24 cellular contexts compared by ENCODE assay signal in the genomic region with DNA sequence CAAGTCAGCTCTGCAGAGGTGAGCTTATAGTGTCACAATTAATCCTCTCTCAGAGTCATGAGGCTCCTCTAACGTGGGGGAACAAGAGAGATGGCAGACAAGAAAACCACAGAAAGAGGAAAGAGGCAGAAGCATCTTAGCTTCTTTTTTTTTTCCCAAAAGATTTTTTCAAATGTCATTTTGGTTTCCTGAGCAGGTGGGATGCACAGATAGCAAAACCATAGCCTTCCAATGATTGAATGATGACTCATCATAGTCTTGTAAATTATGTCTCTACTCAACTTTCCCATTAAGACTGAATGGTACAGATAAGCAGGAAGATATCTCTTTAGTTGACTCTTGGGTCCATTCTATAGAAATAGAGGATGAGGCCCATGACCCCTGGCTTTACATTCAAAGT.
"Had no signal": no experiment of that assay in that cellular context is flagged by ENCODE, and none has a peak within 500 bp of the region (broad histone marks: within the 10 kb centered on the region; RNA-seq: fewer than 3 reads in every experiment).

No MANE protein-coding gene starts in this region.

- H3K36me3 Mint-ChIP-seq: naive B cell; natural killer cell treated with Interleukin-12 subunit alpha and Interleukin-12 subunit beta and Interleukin-15 and Interleukin-18, amount 100 ng/mL, for 72 hours had no signal

- H3K9me3 ChIP-seq: lower lobe of right lung, mucosa of descending colon, neutrophil, pancreas, suprapubic skin, transverse colon, upper lobe of right lung, uterus had no signal

- ATAC-seq: left ventricle myocardium superior; lower lobe of right lung; mucosa of descending colon; natural killer cell treated with Interleukin-12 subunit alpha and Interleukin-12 subunit beta and Interleukin-15 and Interleukin-18, amount 100 ng/mL, for 72 hours; pancreas; sciatic nerve; stimulated activated naive CD8-positive, alpha-beta T cell treated with anti-CD3 and anti-CD28 coated beads, Interleukin-15, amount 100 ng/mL, for 72 hours; upper lobe of right lung had no signal

- H3K4me3 ChIP-seq: dorsolateral prefrontal cortex, lower lobe of right lung, mucosa of descending colon, pancreas, smooth muscle cell, suprapubic skin, transverse colon, upper lobe of right lung, uterus had no signal

- DNase-seq: dorsolateral prefrontal cortex; effector CD4-positive, alpha-beta T cell; left ventricle myocardium superior; lower lobe of right lung; mucosa of descending colon; naive B cell; pancreas; stimulated activated CD4-positive, alpha-beta T cell treated with anti-CD3 and anti-CD28 coated beads, Interleukin-12 subunit alpha, Interleukin-12 subunit beta, amount 100 ng/mL, for 4 hours; stimulated activated CD4-positive, alpha-beta T cell treated with anti-CD3 and anti-CD28 coated beads, Interleukin-1b, Interleukin-23, amount 100 ng/mL, for 48 hours; stimulated activated CD4-positive, alpha-beta T cell treated with anti-CD3 and anti-CD28 coated beads, Interleukin-4, amount 100 ng/mL, for 1 hour; stimulated activated CD8-positive, alpha-beta memory T cell treated with anti-CD3 and anti-CD28 coated beads, Interleukin-4, amount 100 ng/mL, for 48 hours; stimulated activated naive CD4-positive, alpha-beta T cell; stimulated activated naive CD8-positive, alpha-beta T cell treated with anti-CD3 and anti-CD28 coated beads, Interleukin-15, amount 100 ng/mL, for 72 hours; transverse colon; upper lobe of right lung; uterus had no signal

- H3K4me1 Mint-ChIP-seq: naive B cell; stimulated activated naive CD8-positive, alpha-beta T cell treated with anti-CD3 and anti-CD28 coated beads, Interleukin-15, amount 100 ng/mL, for 72 hours had no signal

- H3K4me2 ChIP-seq: smooth muscle cell had no signal

- H3K27ac Mint-ChIP-seq: naive B cell; natural killer cell treated with Interleukin-12 subunit alpha and Interleukin-12 subunit beta and Interleukin-15 and Interleukin-18, amount 100 ng/mL, for 72 hours; stimulated activated naive CD8-positive, alpha-beta T cell treated with anti-CD3 and anti-CD28 coated beads, Interleukin-15, amount 100 ng/mL, for 72 hours had no signal

- H3K27ac ChIP-seq: dorsolateral prefrontal cortex, lower lobe of right lung, neutrophil, pancreas, suprapubic skin, transverse colon, upper lobe of right lung, uterus had no signal

- H3K27me3 ChIP-seq: dorsolateral prefrontal cortex, neutrophil, pancreas, transverse colon, upper lobe of right lung, uterus had no signal

- H3K27me3 Mint-ChIP-seq: stimulated activated naive CD8-positive, alpha-beta T cell treated with anti-CD3 and anti-CD28 coated beads, Interleukin-15, amount 100 ng/mL, for 72 hours had no signal

- FAIRE-seq: frontal cortex, keratinocyte, pancreas had no signal

- H3K4me3 Mint-ChIP-seq: naive B cell; natural killer cell treated with Interleukin-12 subunit alpha and Interleukin-12 subunit beta and Interleukin-15 and Interleukin-18, amount 100 ng/mL, for 72 hours; neural crest cell; stimulated activated naive CD8-positive, alpha-beta T cell treated with anti-CD3 and anti-CD28 coated beads, Interleukin-15, amount 100 ng/mL, for 72 hours had no signal

- H3K9me3 Mint-ChIP-seq: natural killer cell treated with Interleukin-12 subunit alpha and Interleukin-12 subunit beta and Interleukin-15 and Interleukin-18, amount 100 ng/mL, for 72 hours had no signal

- H3K36me3 ChIP-seq: lower lobe of right lung, neutrophil, pancreas, suprapubic skin, transverse colon, upper lobe of right lung, uterus had no signal

- H3K4me1 ChIP-seq: lower lobe of right lung, upper lobe of right lung, uterus had no signal
